ENCODE assay signal across 28 cellular contexts in the genomic region with DNA sequence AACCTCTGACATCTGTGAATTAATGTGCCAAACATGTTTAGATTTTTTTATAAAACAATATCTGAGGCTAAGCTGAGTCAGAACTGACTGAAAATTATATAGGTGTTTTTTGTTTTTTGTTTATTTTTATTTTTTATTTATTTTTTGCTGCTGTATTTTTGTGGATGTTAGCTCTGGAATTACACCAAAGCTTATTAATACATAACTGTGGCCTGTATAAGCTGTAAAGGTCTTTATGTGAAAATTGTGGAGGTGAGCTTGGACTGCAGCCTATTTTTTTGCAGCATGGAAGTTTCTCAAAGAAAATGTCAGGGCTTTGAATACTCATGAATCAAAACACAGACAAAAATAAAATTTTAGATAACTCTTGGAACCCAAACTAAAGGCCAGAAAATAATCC.
"Had no signal": no experiment of that assay in that cellular context is flagged by ENCODE, and none has a peak within 500 bp of the region (broad histone marks: within the 10 kb centered on the region; RNA-seq: fewer than 3 reads in every experiment).

No MANE protein-coding gene starts in this region.

- H3K4me3 Mint-ChIP-seq: stimulated activated effector memory CD8-positive, alpha-beta T cell treated with anti-CD3 and anti-CD28 coated beads, Interleukin-12 subunit alpha, Interleukin-12 subunit beta, amount 100 ng/mL, for 72 hours; stimulated activated memory B cell treated with anti-CD40 and anti-IgM and Interleukin-4, amounts not matched to agents 10 μg/mL and 1 μg/mL and 100 μg/mL, for 72 hours; stimulated activated naive B cell treated with anti-CD40 and anti-IgM and Interleukin-4, amounts not matched to agents 10 μg/mL and 1 μg/mL and 100 μg/mL, for 72 hours; stimulated activated naive CD8-positive, alpha-beta T cell treated with anti-CD3 and anti-CD28 coated beads, Interleukin-15, amount 100 ng/mL, for 72 hours; stimulated activated naive CD8-positive, alpha-beta T cell treated with anti-CD3 and anti-CD28 coated beads, Interleukin-15, Interleukin-2, amounts not matched to agents 100 ng/mL and 50 ng/mL, for 24 hours; type B pancreatic cell had no signal

- H3K4me1 Mint-ChIP-seq: stimulated activated memory B cell treated with anti-CD40 and anti-IgM and Interleukin-4, amounts not matched to agents 10 μg/mL and 1 μg/mL and 100 μg/mL, for 72 hours had no signal

- H3K4me3 ChIP-seq: stomach, suprapubic skin, testis, thoracic aorta, thyroid gland, tibial artery, tibial nerve, transverse colon, upper lobe of left lung, upper lobe of right lung, uterus, vagina had no signal

- H3K36me3 ChIP-seq: stomach, suprapubic skin, thoracic aorta, thyroid gland, tibial artery, tibial nerve, transverse colon, upper lobe of left lung, upper lobe of right lung, uterus, vagina had no signal

- H3K27me3 ChIP-seq: stomach, suprapubic skin, testis, thyroid gland, tibial artery, tibial nerve, transverse colon, upper lobe of left lung, upper lobe of right lung, uterus, vagina had no signal

- H3K27ac Mint-ChIP-seq: stimulated activated effector memory CD8-positive, alpha-beta T cell treated with anti-CD3 and anti-CD28 coated beads, Interleukin-12 subunit alpha, Interleukin-12 subunit beta, amount 100 ng/mL, for 72 hours; stimulated activated memory B cell treated with anti-CD40 and anti-IgM and Interleukin-4, amounts not matched to agents 10 μg/mL and 1 μg/mL and 100 μg/mL, for 72 hours; stimulated activated naive B cell treated with anti-CD40 and anti-IgM and Interleukin-4, amounts not matched to agents 10 μg/mL and 1 μg/mL and 100 μg/mL, for 72 hours; type B pancreatic cell had no signal

- H3K9me3 ChIP-seq: stomach, suprapubic skin, testis, thoracic aorta, thyroid gland, tibial artery, tibial nerve, transverse colon, upper lobe of left lung, upper lobe of right lung, uterus, vagina had no signal

- H3K36me3 Mint-ChIP-seq: stimulated activated effector memory CD8-positive, alpha-beta T cell treated with anti-CD3 and anti-CD28 coated beads, Interleukin-12 subunit alpha, Interleukin-12 subunit beta, amount 100 ng/mL, for 72 hours; stimulated activated memory B cell treated with anti-CD40 and anti-IgM and Interleukin-4, amounts not matched to agents 10 μg/mL and 1 μg/mL and 100 μg/mL, for 72 hours; stimulated activated naive B cell treated with anti-CD40 and anti-IgM and Interleukin-4, amounts not matched to agents 10 μg/mL and 1 μg/mL and 100 μg/mL, for 72 hours; type B pancreatic cell had no signal

- DNase-seq: stimulated activated CD4-positive, alpha-beta T cell treated with anti-CD3 and anti-CD28 coated beads, Interleukin-2, amount 100 ng/mL, for 48 hours; stimulated activated CD4-positive, alpha-beta T cell treated with anti-CD3 and anti-CD28 coated beads, Interleukin-4, amount 100 ng/mL, for 1 hour; stimulated activated CD4-positive, alpha-beta T cell treated with anti-CD3 and anti-CD28 coated beads, Interleukin-4, amount 100 ng/mL, for 24 hours; stimulated activated CD4-positive, alpha-beta T cell treated with anti-CD3 and anti-CD28 coated beads, Interleukin-4, amount 100 ng/mL, for 4 hours; stimulated activated CD8-positive, alpha-beta memory T cell treated with anti-CD3 and anti-CD28 coated beads, Interleukin-4, amount 100 ng/mL, for 48 hours; stimulated activated naive B cell treated with anti-CD40 and anti-IgM and Interleukin-4, amounts not matched to agents 10 μg/mL and 1 μg/mL and 100 μg/mL, for 72 hours; stimulated activated naive CD4-positive, alpha-beta T cell; stimulated activated naive CD4-positive, alpha-beta T cell treated with Interleukin-2 at 50 U/mL for 16 hours; stimulated activated naive CD8-positive, alpha-beta T cell treated with anti-CD3 and anti-CD28 coated beads, Interleukin-15, amount 100 ng/mL, for 72 hours; stimulated activated naive CD8-positive, alpha-beta T cell treated with anti-CD3 and anti-CD28 coated beads, Interleukin-15, Interleukin-2, amounts not matched to agents 100 U/mL and 50 U/mL, for 24 hours; stomach; substantia nigra; testis; thyroid gland; tibial artery; transverse colon; trophoblast cell; upper lobe of left lung; upper lobe of right lung; uterus had no signal

- H3K4me1 ChIP-seq: suprapubic skin, testis, thyroid gland, tibial nerve, upper lobe of left lung, upper lobe of right lung, vagina had no signal

- H3K9me3 Mint-ChIP-seq: stimulated activated effector memory CD8-positive, alpha-beta T cell treated with anti-CD3 and anti-CD28 coated beads, Interleukin-12 subunit alpha, Interleukin-12 subunit beta, amount 100 ng/mL, for 72 hours; stimulated activated naive B cell treated with anti-CD40 and anti-IgM and Interleukin-4, amounts not matched to agents 10 μg/mL and 1 μg/mL and 100 μg/mL, for 72 hours; stimulated activated naive CD8-positive, alpha-beta T cell treated with anti-CD3 and anti-CD28 coated beads, Interleukin-15, amount 100 ng/mL, for 72 hours; stimulated activated naive CD8-positive, alpha-beta T cell treated with anti-CD3 and anti-CD28 coated beads, Interleukin-15, Interleukin-2, amounts not matched to agents 100 ng/mL and 50 ng/mL, for 24 hours; type B pancreatic cell had no signal

- ATAC-seq: stimulated activated memory B cell treated with anti-CD40 and anti-IgM and Interleukin-4, amounts not matched to agents 10 μg/mL and 1 μg/mL and 100 μg/mL, for 72 hours; stimulated activated naive CD8-positive, alpha-beta T cell treated with anti-CD3 and anti-CD28 coated beads, Interleukin-15, Interleukin-2, amounts not matched to agents 100 U/mL and 50 U/mL, for 24 hours had no signal

- H3K27me3 Mint-ChIP-seq: stimulated activated memory B cell treated with anti-CD40 and anti-IgM and Interleukin-4, amounts not matched to agents 10 μg/mL and 1 μg/mL and 100 μg/mL, for 72 hours; stimulated activated naive B cell treated with anti-CD40 and anti-IgM and Interleukin-4, amounts not matched to agents 10 μg/mL and 1 μg/mL and 100 μg/mL, for 72 hours; stimulated activated naive CD8-positive, alpha-beta T cell treated with anti-CD3 and anti-CD28 coated beads, Interleukin-15, amount 100 ng/mL, for 72 hours; type B pancreatic cell had no signal

- H3K27ac ChIP-seq: stomach, suprapubic skin, testis, thoracic aorta, thyroid gland, tibial nerve, transverse colon, upper lobe of left lung, upper lobe of right lung, vagina had no signal
